In genomic region chr10:98361131-98361633, GRCh38 we compare ENCODE assay signal across 1 cellular context.
TF ChIP-seq lines count a peak whose summit lies in the region.

No MANE protein-coding gene starts in this region.

TF ChIP-seq in GM12878, 131 proteins besides CTCF, POLR2A, EP300 and RAD21 (continued from another document):
- TF ChIP-seq ZBTB40 (IDR thresholded peaks at IDR 0.05; ENCODE audit: borderline replicate concordance) (no peak), TCF3 (IDR thresholded peaks at IDR 0.05; ENCODE audit: borderline replicate concordance, insufficient read depth, low read depth, low read length) (peak; percentile 69; the same call in 1 of the 2 replicates), ETV6 (conservative IDR thresholded peaks at IDR 0.05 in 1 of 2, IDR thresholded peaks at IDR 0.05 in 1 of 2; ENCODE audit: borderline replicate concordance in 1 of 2, low read depth in 1 of 2) (peak in 1 of 2 experiments; percentile 44; a peak in 1 of 4 replicates), IKZF1 (conservative IDR thresholded peaks at IDR 0.05) (0 out of 2 replicates have a peak, but pooled peaks have one; percentile 19), ATF2 (IDR thresholded peaks at IDR 0.05; ENCODE audit: low read length) (peak; percentile 28; the same call in 1 of the 2 replicates), RFX5 (IDR thresholded peaks at IDR 0.05; ENCODE audit: low read depth, low read length) (no peak), KLF5 (IDR thresholded peaks at IDR 0.05; ENCODE audit: partially characterized antibody) (no peak), NFIC (IDR thresholded peaks at IDR 0.05; ENCODE audit: low read depth, low read length) (no peak), CREM (IDR thresholded peaks at IDR 0.05; ENCODE audit: low read depth) (peak; percentile 45; the same call in 1 of the 2 replicates), HCFC1 (IDR thresholded peaks at IDR 0.05; ENCODE audit: low read length) (no peak), ZBED1 (IDR thresholded peaks at IDR 0.05; ENCODE audit: borderline replicate concordance) (peak; percentile 25; the same call in 1 of the 2 replicates), RUNX3 (IDR thresholded peaks at IDR 0.05; ENCODE audit: low read length) (peak; percentile 89), PBX3 (IDR thresholded peaks at IDR 0.05; ENCODE audit: insufficient replicate concordance, low read depth, low read length) (no peak), CBFB (IDR thresholded peaks at IDR 0.05; ENCODE audit: low read depth) (peak; percentile 59)
